9 cellular contexts compared by ENCODE assay signal in the genomic region with DNA sequence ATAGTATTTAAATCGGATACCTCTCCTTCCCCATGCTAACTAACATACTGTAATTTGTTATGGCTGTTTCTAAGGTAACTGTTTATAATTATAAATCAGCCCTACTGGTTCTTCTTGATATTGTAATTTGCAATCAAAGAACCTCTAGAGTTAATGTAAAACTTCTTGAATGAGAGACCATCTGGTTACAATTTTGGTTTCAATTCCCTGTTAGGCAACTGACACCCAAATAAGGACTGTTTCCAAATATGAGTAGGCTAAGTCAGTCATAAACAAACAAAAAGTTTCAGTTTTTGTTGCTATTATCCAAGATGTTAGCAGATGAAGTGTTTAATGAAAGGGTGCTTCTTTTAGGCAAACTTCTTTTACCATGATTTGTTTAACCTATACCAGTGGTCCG.
DNase-seq lines count a peak whose midpoint lies in the region; ATAC-seq, FAIRE-seq and TF ChIP-seq lines count a peak whose summit lies in the region.
"Had no signal": no experiment of that assay in that cellular context is flagged by ENCODE, and none has a peak within 500 bp of the region (broad histone marks: within the 10 kb centered on the region; RNA-seq: fewer than 3 reads in every experiment).

No MANE protein-coding gene starts in this region.

- WGBS in H9 (ENCODE audit: extremely low coverage, insufficient read length, low lambda C conversion rate), result no CpG with 5 or more reads among the region's 2 CpGs

- H3K4ac ChIP-seq in H9 (ENCODE audit: low read depth, low read length), result no peak overlapping the region

- peak overlapping the region in 4 of 5 donors; percentile 6 to 37 (median 32) for H3K4me3 ChIP-seq in subcutaneous abdominal adipose tissue (ENCODE audit: low read depth in 1 of 5, low read length in 5 of 5)

- H3K27ac ChIP-seq in subcutaneous abdominal adipose tissue (ENCODE audit: low read depth, low read length), result peak overlapping the region; percentile 81
- no peak overlapping the region for H3K27ac ChIP-seq in H9 (ENCODE audit: insufficient read length, low read depth, low read length)
- H3K27ac ChIP-seq: C4-2B had no signal

- intact Hi-C loops in Right ventricle myocardium inferior (cut with DNase I), result no loop called here
- intact Hi-C loops in cardiac septum (cut with DNase I), result no loop called here

- no peak overlapping the region for H4K91ac ChIP-seq in H9 (ENCODE audit: insufficient read length, low read depth, low read length)

- peak; percentile 96 for FAIRE-seq in endometrium (lab: Jason Lieb, UNC)

- peaks cover 8 to 45% (median 34%) of the 10 kb centered on the region in 5 donors for H3K4me1 ChIP-seq in subcutaneous abdominal adipose tissue (ENCODE audit: control insufficient read depth in 5 of 5, insufficient read depth in 5 of 5, low read length in 5 of 5)
- H3K4me1 ChIP-seq in H9 (ENCODE audit: insufficient read depth, low read length), result no peaks in the 10 kb centered on the region; the same call in 1 of the 2 replicates

- H3K79me2 ChIP-seq in H9 (ENCODE audit: insufficient read depth, low read length), result peaks cover 4% of the 10 kb centered on the region; the same call in 1 of the 2 replicates

- H3K27me3 ChIP-seq in subcutaneous abdominal adipose tissue (ENCODE audit: control insufficient read depth in 5 of 5, insufficient read depth in 4 of 5, low read length in 5 of 5) (no peaks in the 10 kb centered on the region), H9 (ENCODE audit: insufficient read depth, low read length) (no peaks in the 10 kb centered on the region)

- H4K5ac ChIP-seq in H9 (ENCODE audit: insufficient read length, low read depth, low read length), result no peak overlapping the region

- no peak overlapping the region for H2BK12ac ChIP-seq in H9 (ENCODE audit: insufficient read length, low read depth, low read length)

- TF ChIP-seq CTCF in H9 (conservative IDR thresholded peaks at IDR 0.05), result no peak

- no peak overlapping the region for H2BK120ac ChIP-seq in H9 (ENCODE audit: low read depth, low read length, poor library complexity, severe bottlenecking)

- H4K20me1 ChIP-seq in H9 (ENCODE audit: control insufficient read depth, insufficient read depth, insufficient read length), result no peaks in the 10 kb centered on the region

- no peak overlapping the region for H2BK15ac ChIP-seq in H9 (ENCODE audit: low read depth, low read length)

- H2BK20ac ChIP-seq in H9 (ENCODE audit: low read depth, low read length, poor library complexity, severe bottlenecking), result no peak overlapping the region

- H3K4me2 ChIP-seq in H9 (ENCODE audit: insufficient read depth, insufficient read length, low read length), result no peak overlapping the region

- H3K18ac ChIP-seq in H9 (ENCODE audit: insufficient read length, low read depth, low read length), result no peak overlapping the region

- no peak overlapping the region for H2AK5ac ChIP-seq in H9 (ENCODE audit: insufficient read length, low read length)

- no peak overlapping the region for H4K8ac ChIP-seq in H9 (replicated peaks; ENCODE audit: insufficient read length, low read depth, low read length)

- DNase-seq in Right ventricle myocardium inferior (ENCODE audit: missing footprints) (no peak), cardiac septum (ENCODE audit: low spot score) (no peak), NCI-H82 treated with DMSO at 0.1 percent for 48 hours (lab: John Stamatoyannopoulos, UW; ENCODE audit: unreplicated experiment) (no peak), NCI-H2196 treated with DMSO at 0.1 percent for 48 hours (lab: John Stamatoyannopoulos, UW; ENCODE audit: unreplicated experiment) (no peak), H9 (no peak)

- H3T11ph ChIP-seq in H9 (ENCODE audit: low read length), result no peak overlapping the region

- peak overlapping the region in 1 of 3 experiments; percentile 90; a peak in 1 of 7 replicates for H3K27ac Mint-ChIP-seq in H9

- no peak overlapping the region for H3K23ac ChIP-seq in H9 (ENCODE audit: insufficient read length, low read depth, low read length)

- no peak overlapping the region for H2AFZ ChIP-seq in H9 (ENCODE audit: low read length)

- peaks cover 0 to 2% (median under 1%) of the 10 kb centered on the region in 5 donors for H3K36me3 ChIP-seq in subcutaneous abdominal adipose tissue (ENCODE audit: control insufficient read depth in 5 of 5, insufficient read depth in 5 of 5, low read length in 5 of 5)

- H3K9me3 Mint-ChIP-seq in H9, result peaks cover 7 to 10% of the 10 kb centered on the region in 2 experiments; a peak in 4 of 5 replicates

- peak; percentile 21 for ATAC-seq in Right ventricle myocardium inferior
- ATAC-seq in HG03159 (IDR thresholded peaks at IDR 0.05; ENCODE audit: unreplicated experiment), result peak; percentile 98

- no peaks in the 10 kb centered on the region; the same call in 1 of the 2 replicates for H3K27me3 Mint-ChIP-seq in H9 (ENCODE audit: low read depth)

- H3K79me1 ChIP-seq in H9 (ENCODE audit: insufficient read depth, low read depth, low read length, poor library complexity, severe bottlenecking), result peaks cover 7% of the 10 kb centered on the region

- H3K9me3 ChIP-seq in subcutaneous abdominal adipose tissue (ENCODE audit: control insufficient read depth in 5 of 5, low read length in 5 of 5) (no peaks in the 10 kb centered on the region), H9 (ENCODE audit: control insufficient read depth, low read depth, low read length) (no peaks in the 10 kb centered on the region)

- H3K56ac ChIP-seq in H9 (ENCODE audit: insufficient read length, low read depth, low read length), result no peak overlapping the region

- H3K4me1 Mint-ChIP-seq in H9, result peaks cover 28 to 38% of the 10 kb centered on the region in 2 experiments

- peaks cover 17 to 29% (median 27%) of the 10 kb centered on the region in 3 experiments for H3K36me3 Mint-ChIP-seq in H9 (ENCODE audit: insufficient read depth in 1 of 3, low read depth in 3 of 3)

- H2BK5ac ChIP-seq in H9 (ENCODE audit: insufficient read length, low read length), result no peak overlapping the region

- H3K14ac ChIP-seq in H9 (ENCODE audit: insufficient read depth, low read length), result no peak overlapping the region

- H3K4me3 Mint-ChIP-seq in H9, result no peak overlapping the region

- H3K23me2 ChIP-seq in H9 (ENCODE audit: insufficient read length, low read depth, low read length, poor library complexity, severe bottlenecking), result no peaks in the 10 kb centered on the region

- H3K9ac ChIP-seq in subcutaneous abdominal adipose tissue (ENCODE audit: low read length in 5 of 5) (no peak overlapping the region), H9 (ENCODE audit: extremely low read depth, insufficient read length, low read length) (no peak overlapping the region)
